16 cellular contexts compared by ENCODE assay signal in the genomic region with DNA sequence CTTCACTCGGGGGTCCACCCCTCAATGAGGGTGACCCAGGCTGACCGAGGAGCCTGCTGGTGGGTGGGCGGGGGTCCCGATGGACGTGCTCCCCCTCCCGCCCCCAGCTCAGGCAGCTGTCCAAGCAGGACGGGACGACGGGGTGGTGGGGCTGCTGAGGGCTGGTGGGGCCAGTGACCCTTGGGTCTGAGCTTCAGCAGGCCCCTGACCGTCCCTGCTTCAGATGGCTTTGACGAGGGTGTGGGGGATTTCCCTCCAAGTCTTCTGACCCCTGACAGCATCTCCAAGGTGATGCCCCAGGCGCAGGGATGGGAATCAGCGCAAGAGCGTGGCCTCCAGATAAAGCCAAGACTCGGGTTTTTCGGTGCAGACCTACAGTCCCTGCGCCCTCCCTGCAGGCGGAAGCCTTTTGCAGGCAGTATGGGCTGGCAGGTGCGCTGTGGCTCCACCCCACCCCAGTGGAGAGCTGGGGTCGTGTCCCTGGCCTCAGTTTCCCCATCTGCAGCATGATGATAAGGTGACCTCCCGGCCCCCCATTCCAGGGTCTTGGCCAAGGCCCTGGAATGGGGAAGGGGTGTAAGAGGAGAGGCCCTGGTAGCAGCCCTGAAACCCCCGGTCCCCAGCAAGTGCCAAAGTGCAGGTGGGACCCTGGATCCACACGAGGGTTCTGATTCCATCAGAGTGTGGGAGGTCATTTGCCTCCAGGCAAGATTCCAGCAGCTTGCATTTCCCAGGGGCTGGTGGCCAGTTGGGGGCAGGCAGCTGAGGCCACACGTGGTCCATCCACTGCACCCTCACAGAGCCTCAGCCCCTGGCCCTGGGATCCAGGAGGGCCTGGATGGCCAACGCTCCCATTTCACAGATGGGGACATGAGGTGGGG. TPM values are rescaled to one million over a fixed set of nuclear protein-coding genes. Genes with fewer than 3 reads are reported as not detected.
DNase-seq lines count a peak whose midpoint lies in the region; ATAC-seq, FAIRE-seq and TF ChIP-seq lines count a peak whose summit lies in the region.
"Had no signal": no experiment of that assay in that cellular context is flagged by ENCODE, and none has a peak within 500 bp of the region (broad histone marks: within the 10 kb centered on the region; RNA-seq: fewer than 3 reads in every experiment).

No MANE protein-coding gene starts in this region.

- CTCF ChIA-PET in RWPE1 (lab: Yijun Ruan, JAX) (interaction anchor here (0.6 to 3.0 kb wide), 11 partner anchors 11 to 304 kb away, joined by 3 to 14 read pairs (median 4); a partner anchor contains a TSS), HepG2 (lab: Yijun Ruan, JAX; ENCODE audit: low intra/inter-chr PET ratio, low total read pairs) (interaction anchor here (1.5 to 3.0 kb wide), 4 partner anchors 58 to 76 kb away, joined by 4 to 25 read pairs (median 18); no protein-coding TSS in a partner anchor)

- in situ Hi-C loops in HepG2 (cut with HindIII; ENCODE audit: extremely low pct_ligation_motif_present, low pct_unique_long_range_greater_than_20kb), result loop anchor here (5.0 kb wide), 1 partner anchor 72 kb away; no protein-coding TSS in a partner anchor

- H3K4me1 ChIP-seq in HepG2 (ENCODE audit: insufficient read depth, low read length), result peaks cover 40% of the 10 kb centered on the region
- H3K4me1 ChIP-seq in vagina, result peaks cover 50% of the 10 kb centered on the region

- POLR2A ChIA-PET in RWPE1 (lab: Yijun Ruan, JAX; ENCODE audit: low non-redundant PET), result no interaction called here
- POLR2A ChIA-PET in HepG2 (lab: Yijun Ruan, JAX), result interaction anchor here (0.8 to 3.0 kb wide), 6 partner anchors 38 to 77 kb away, joined by 3 to 16 read pairs (median 7); a partner anchor contains a TSS

- no peak overlapping the region for H3K9ac ChIP-seq in HepG2 (ENCODE audit: insufficient read depth, low read depth, low read length)

- H3K36me3 ChIP-seq in HepG2 (replicated peaks in 1 of 2; ENCODE audit: control insufficient read depth in 1 of 2, insufficient read depth in 2 of 2, low read length in 2 of 2), result no peaks in the 10 kb centered on the region
- H3K36me3 ChIP-seq in vagina, result no peaks in the 10 kb centered on the region
- H3K36me3 ChIP-seq: upper lobe of left lung had no signal

- no peak for TF ChIP-seq POLR2A in HepG2 (IDR thresholded peaks at IDR 0.05; ENCODE audit: insufficient read depth in 1 of 2, low read depth in 2 of 2, low read length in 2 of 2)
- no peak for TF ChIP-seq POLR2A in vagina (IDR thresholded peaks at IDR 0.05)

- H3K4me1 Mint-ChIP-seq in stimulated activated naive CD8-positive, alpha-beta T cell treated with anti-CD3 and anti-CD28 coated beads, Interleukin-15, amount 100 ng/mL, for 72 hours, result peaks cover 5% of the 10 kb centered on the region

- no peaks in the 10 kb centered on the region for H3K79me2 ChIP-seq in HepG2 (ENCODE audit: insufficient read depth, low read length)

- no TSS peak for BruUV-seq in HepG2 (replicated peaks; lab: Mats Ljungman, UMichigan)

- TF ChIP-seq CTCF in RWPE1 (conservative IDR thresholded peaks at IDR 0.05; ENCODE audit: low read depth), result peak; percentile 56
- no peak for TF ChIP-seq CTCF in HepG2 (CRISPR knock-in tag; IDR thresholded peaks at IDR 0.05)
- TF ChIP-seq CTCF in vagina (IDR thresholded peaks at IDR 0.05), result no peak

- DNase-seq in Right ventricle myocardium inferior (ENCODE audit: missing footprints), result peak; percentile 55
- DNase-seq in cardiac septum (ENCODE audit: low spot score), result no peak
- no peak for DNase-seq in RWPE1 (ENCODE audit: low spot score)
- DNase-seq in HepG2 (ENCODE audit: low spot score), result no peak
- no peak for DNase-seq in vagina (ENCODE audit: extremely low spot score in 2 of 2)
- DNase-seq in stimulated activated naive CD8-positive, alpha-beta T cell treated with anti-CD3 and anti-CD28 coated beads, Interleukin-15, amount 100 ng/mL, for 72 hours, result no peak
- no peak for DNase-seq in iPS-NIHi11 (ENCODE audit: low spot score)

- H3K27ac Mint-ChIP-seq in stimulated activated naive CD8-positive, alpha-beta T cell treated with anti-CD3 and anti-CD28 coated beads, Interleukin-15, amount 100 ng/mL, for 72 hours, result no peak overlapping the region

- H4K20me1 ChIP-seq in HepG2 (ENCODE audit: insufficient read depth, low read length), result no peaks in the 10 kb centered on the region

- ATAC-seq in Right ventricle myocardium inferior (no peak), HepG2 (peak; percentile 7), GM19467 (IDR thresholded peaks at IDR 0.05; ENCODE audit: unreplicated experiment) (no peak)
- ATAC-seq in stimulated activated naive CD8-positive, alpha-beta T cell treated with anti-CD3 and anti-CD28 coated beads, Interleukin-15, amount 100 ng/mL, for 72 hours, result no peak
- ATAC-seq: activated CD4-positive, CD25-positive, alpha-beta regulatory T cell treated with anti-CD3 and anti-CD28 coated beads, Interleukin-2, amount 50 U/mL, for 24 hours; esophagus mucosa had no signal

- H3K27me3 ChIP-seq in HepG2 (ENCODE audit: control insufficient read depth in 1 of 2, insufficient read depth in 2 of 2, low read length in 2 of 2), result peaks cover 13 to 74% of the 10 kb centered on the region in 2 experiments; a peak in 4 of 5 replicates
- H3K27me3 ChIP-seq in vagina, result no peaks in the 10 kb centered on the region
- H3K27me3 ChIP-seq: body of pancreas had no signal

- WGBS in HepG2 (ENCODE audit: low lambda C conversion rate), result 50% methylated on average over 13 of the region's 25 CpGs

- intact Hi-C loops in Right ventricle myocardium inferior (cut with DNase I), result loop anchor here (5.0 kb wide), 2 partner anchors 58 to 77 kb away; no protein-coding TSS in a partner anchor
- intact Hi-C loops in cardiac septum (cut with DNase I), result loop anchor here (2.0 to 5.0 kb wide), 2 partner anchors 63 to 76 kb away; no protein-coding TSS in a partner anchor
- intact Hi-C loops in HepG2 (cut with micrococcal nuclease; ENCODE audit: unreplicated experiment), result loop anchor here (1.0 kb wide), 1 partner anchor 74 kb away; no protein-coding TSS in a partner anchor
- intact Hi-C loops in vagina (cut with DNase I), result loop anchor here (5.0 kb wide), 1 partner anchor 77 kb away; no protein-coding TSS in a partner anchor

- peak overlapping the region; percentile 81; the same call in 1 of the 2 replicates for H3K4me2 ChIP-seq in HepG2 (ENCODE audit: low read depth, low read length)

- peaks cover 61% of the 10 kb centered on the region for H3K27me3 Mint-ChIP-seq in stimulated activated naive CD8-positive, alpha-beta T cell treated with anti-CD3 and anti-CD28 coated beads, Interleukin-15, amount 100 ng/mL, for 72 hours

- no peak for TF ChIP-seq EP300 in HepG2 (IDR thresholded peaks at IDR 0.05; ENCODE audit: low read depth in 2 of 2, low read length in 2 of 2)
- TF ChIP-seq EP300 in HepG2 (CRISPR knock-in tag; IDR thresholded peaks at IDR 0.05; ENCODE audit: borderline replicate concordance), result no peak

- FAIRE-seq in HepG2 (lab: Jason Lieb, UNC), result no peak

- H3K4me3 ChIP-seq in HepG2 (replicated peaks in 1 of 3; ENCODE audit: insufficient read depth in 1 of 3, low read depth in 2 of 3, low read length in 3 of 3) (peak overlapping the region in 1 of 3 experiments; percentile 68; a peak in 1 of 6 replicates), vagina (no peak overlapping the region)
- H3K4me3 ChIP-seq: body of pancreas, upper lobe of left lung had no signal

- no peaks in the 10 kb centered on the region for H3K9me3 Mint-ChIP-seq in stimulated activated naive CD8-positive, alpha-beta T cell treated with anti-CD3 and anti-CD28 coated beads, Interleukin-15, amount 100 ng/mL, for 72 hours

- H3K4me3 Mint-ChIP-seq in stimulated activated naive CD8-positive, alpha-beta T cell treated with anti-CD3 and anti-CD28 coated beads, Interleukin-15, amount 100 ng/mL, for 72 hours, result no peak overlapping the region

- TF ChIP-seq RAD21 in HepG2 (CRISPR knock-in tag; IDR thresholded peaks at IDR 0.05), result no peak

- H3K27ac ChIP-seq in RWPE1, result no peak overlapping the region
- no peak overlapping the region for H3K27ac ChIP-seq in HepG2 (ENCODE audit: extremely low read length, insufficient read depth, low read length)
- H3K27ac ChIP-seq in vagina, result peak overlapping the region; percentile 39

- H2AFZ ChIP-seq in HepG2 (ENCODE audit: low read length), result no peak overlapping the region

- H3K9me3 ChIP-seq in HepG2 (ENCODE audit: low read length) (no peaks in the 10 kb centered on the region), vagina (no peaks in the 10 kb centered on the region)
- H3K9me3 ChIP-seq: body of pancreas, upper lobe of left lung had no signal

RNA-seq across cellular contexts. Expression of a gene that starts 8.7 kb away (rescaled TPM):
- total RNA-seq in Right ventricle myocardium inferior (not detected), cardiac septum (not detected), HepG2 (2016; rRNA removed; fragmentation: Illumina TruSeq; extraction: Trizol) (not detected in 2 replicates), vagina (0.49 TPM)
- not detected in 2 replicates for total RNA-seq in HepG2 (2016; cell fraction: cytosol; rRNA removed; fragmentation: Illumina TruSeq; extraction: Trizol; ENCODE audit: low read depth)
- total RNA-seq in HepG2 (2016; cell fraction: insoluble cytoplasmic fraction; rRNA removed; fragmentation: Illumina TruSeq; extraction: Trizol), result 0.02 TPM in 1 of 2 replicates, not detected in the other
- total RNA-seq in HepG2 (2016; cell fraction: membrane; rRNA removed; fragmentation: Illumina TruSeq; extraction: Trizol), result not detected in 2 replicates
- total RNA-seq in HepG2 (2016; cell fraction: nucleus; rRNA removed; fragmentation: Illumina TruSeq; extraction: Trizol), result not detected in 2 replicates
- polyA plus RNA-seq in HepG2 (2011; rRNA removed), result not detected in 2 replicates
- not detected in 2 replicates for polyA plus RNA-seq in HepG2 (2011; cell fraction: cytosol; rRNA removed)
- 0.03 TPM in 1 of 2 replicates, not detected in the other for polyA plus RNA-seq in HepG2 (2011; cell fraction: nucleus; rRNA removed)
- polyA plus RNA-seq in HepG2 (2012), result 0.13 and 0.15 TPM in 2 replicates
- not detected in 2 replicates for polyA plus RNA-seq in HepG2 (2016; cell fraction: cytosol; fragmentation: Illumina TruSeq; extraction: Trizol; ENCODE audit: low read depth)
- polyA plus RNA-seq in HepG2 (2016; cell fraction: insoluble cytoplasmic fraction; fragmentation: Illumina TruSeq; extraction: Trizol; ENCODE audit: low read depth), result not detected in 2 replicates
- not detected in 2 replicates for polyA plus RNA-seq in HepG2 (2016; cell fraction: membrane; fragmentation: Illumina TruSeq; extraction: Trizol; ENCODE audit: low read depth)
- not detected in 2 replicates for polyA plus RNA-seq in HepG2 (2016; cell fraction: nucleus; fragmentation: Illumina TruSeq; extraction: Trizol; ENCODE audit: insufficient read depth, low read depth)
- polyA minus RNA-seq in HepG2 (2011; rRNA and poly(A)+ RNA removed; ENCODE audit: low replicate concordance), result not detected in 2 replicates
- polyA minus RNA-seq in HepG2 (2011; cell fraction: cytosol; rRNA and poly(A)+ RNA removed), result not detected in 2 replicates
- not detected in 2 replicates for polyA minus RNA-seq in HepG2 (2011; cell fraction: nucleus; rRNA and poly(A)+ RNA removed)
- total RNA-seq: dermis blood vessel endothelial cell, glomerular endothelial cell had no signal

RNA-seq across cellular contexts. Expression of a gene that starts 18.9 kb away (rescaled TPM):
- total RNA-seq in Right ventricle myocardium inferior, result not detected
- total RNA-seq in cardiac septum, result not detected
- total RNA-seq in HepG2 (2016; rRNA removed; fragmentation: Illumina TruSeq; extraction: Trizol), result 13.5 and 14.0 TPM in 2 replicates
- 3.1 and 3.7 TPM in 2 replicates for total RNA-seq in HepG2 (2016; cell fraction: cytosol; rRNA removed; fragmentation: Illumina TruSeq; extraction: Trizol; ENCODE audit: low read depth)
- 11.5 and 15.3 TPM in 2 replicates for total RNA-seq in HepG2 (2016; cell fraction: insoluble cytoplasmic fraction; rRNA removed; fragmentation: Illumina TruSeq; extraction: Trizol)
- 10.1 and 12.0 TPM in 2 replicates for total RNA-seq in HepG2 (2016; cell fraction: membrane; rRNA removed; fragmentation: Illumina TruSeq; extraction: Trizol)
- total RNA-seq in HepG2 (2016; cell fraction: nucleus; rRNA removed; fragmentation: Illumina TruSeq; extraction: Trizol), result 8.9 and 10.1 TPM in 2 replicates
- polyA plus RNA-seq in HepG2 (2011; rRNA removed), result 3.0 and 3.6 TPM in 2 replicates
- polyA plus RNA-seq in HepG2 (2011; cell fraction: cytosol; rRNA removed), result 2.4 and 4.2 TPM in 2 replicates
- 8.9 and 9.1 TPM in 2 replicates for polyA plus RNA-seq in HepG2 (2011; cell fraction: nucleus; rRNA removed)
- 2.1 and 4.1 TPM in 2 replicates for polyA plus RNA-seq in HepG2 (2012)
- 3.4 TPM in 2 replicates for polyA plus RNA-seq in HepG2 (2016; cell fraction: cytosol; fragmentation: Illumina TruSeq; extraction: Trizol; ENCODE audit: low read depth)
- polyA plus RNA-seq in HepG2 (2016; cell fraction: insoluble cytoplasmic fraction; fragmentation: Illumina TruSeq; extraction: Trizol; ENCODE audit: low read depth), result 11.8 and 13.7 TPM in 2 replicates
- 8.3 and 8.8 TPM in 2 replicates for polyA plus RNA-seq in HepG2 (2016; cell fraction: membrane; fragmentation: Illumina TruSeq; extraction: Trizol; ENCODE audit: low read depth)
- 15.9 and 16.1 TPM in 2 replicates for polyA plus RNA-seq in HepG2 (2016; cell fraction: nucleus; fragmentation: Illumina TruSeq; extraction: Trizol; ENCODE audit: insufficient read depth, low read depth)
- polyA minus RNA-seq in HepG2 (2011; rRNA and poly(A)+ RNA removed; ENCODE audit: low replicate concordance), result 5.4 TPM in 1 of 2 replicates, not detected in the other
- polyA minus RNA-seq in HepG2 (2011; cell fraction: cytosol; rRNA and poly(A)+ RNA removed), result 1.8 and 2.0 TPM in 2 replicates
- polyA minus RNA-seq in HepG2 (2011; cell fraction: nucleus; rRNA and poly(A)+ RNA removed), result 1.3 and 2.5 TPM in 2 replicates
- total RNA-seq in vagina, result 21.1 TPM
- total RNA-seq: dermis blood vessel endothelial cell, glomerular endothelial cell, LHCN-M2, omental fat pad had no signal

RNA-seq across cellular contexts. Expression of a gene that starts 46.3 kb away (rescaled TPM):
- total RNA-seq in Right ventricle myocardium inferior, result not detected
- not detected for total RNA-seq in cardiac septum
- 30.5 and 41.9 TPM in 2 replicates for total RNA-seq in HepG2 (2016; rRNA removed; fragmentation: Illumina TruSeq; extraction: Trizol)
- total RNA-seq in HepG2 (2016; cell fraction: cytosol; rRNA removed; fragmentation: Illumina TruSeq; extraction: Trizol; ENCODE audit: low read depth), result 13.0 and 14.7 TPM in 2 replicates
- total RNA-seq in HepG2 (2016; cell fraction: insoluble cytoplasmic fraction; rRNA removed; fragmentation: Illumina TruSeq; extraction: Trizol), result 26.6 and 43.3 TPM in 2 replicates
- 16.6 and 19.6 TPM in 2 replicates for total RNA-seq in HepG2 (2016; cell fraction: membrane; rRNA removed; fragmentation: Illumina TruSeq; extraction: Trizol)
- 38.2 and 44.0 TPM in 2 replicates for total RNA-seq in HepG2 (2016; cell fraction: nucleus; rRNA removed; fragmentation: Illumina TruSeq; extraction: Trizol)
- polyA plus RNA-seq in HepG2 (2011; rRNA removed), result 96.1 and 133 TPM in 2 replicates
- 35.6 and 52.0 TPM in 2 replicates for polyA plus RNA-seq in HepG2 (2011; cell fraction: cytosol; rRNA removed)
- 938 and 1,041 TPM in 2 replicates for polyA plus RNA-seq in HepG2 (2011; cell fraction: nucleus; rRNA removed)
- polyA plus RNA-seq in HepG2 (2012), result 57.7 and 74.1 TPM in 2 replicates
- 16.7 and 17.4 TPM in 2 replicates for polyA plus RNA-seq in HepG2 (2016; cell fraction: cytosol; fragmentation: Illumina TruSeq; extraction: Trizol; ENCODE audit: low read depth)
- polyA plus RNA-seq in HepG2 (2016; cell fraction: insoluble cytoplasmic fraction; fragmentation: Illumina TruSeq; extraction: Trizol; ENCODE audit: low read depth), result 26.4 and 36.5 TPM in 2 replicates
- polyA plus RNA-seq in HepG2 (2016; cell fraction: membrane; fragmentation: Illumina TruSeq; extraction: Trizol; ENCODE audit: low read depth), result 15.2 and 17.5 TPM in 2 replicates
- polyA plus RNA-seq in HepG2 (2016; cell fraction: nucleus; fragmentation: Illumina TruSeq; extraction: Trizol; ENCODE audit: insufficient read depth, low read depth), result 101 and 109 TPM in 2 replicates
- 67.0 TPM in 1 of 2 replicates, not detected in the other for polyA minus RNA-seq in HepG2 (2011; rRNA and poly(A)+ RNA removed; ENCODE audit: low replicate concordance)
- polyA minus RNA-seq in HepG2 (2011; cell fraction: cytosol; rRNA and poly(A)+ RNA removed), result 22.8 and 31.0 TPM in 2 replicates
- 64.6 and 66.1 TPM in 2 replicates for polyA minus RNA-seq in HepG2 (2011; cell fraction: nucleus; rRNA and poly(A)+ RNA removed)
- total RNA-seq in vagina, result not detected
- total RNA-seq: dermis blood vessel endothelial cell, esophagus mucosa, glomerular endothelial cell, LHCN-M2 had no signal

Comparison
In these comparisons a context has a peak if more than half of its experiments do, and no peak if none do; other contexts are left out.
1. RNA of a gene that starts 46.3 kb away (total RNA-seq): 13.0 to 44.0 TPM in HepG2; not detected in Right ventricle myocardium inferior (single experiment), not detected in cardiac septum (single experiment) and not detected in vagina (single experiment); every median in the first group is over 10 times any median in the second.